10 cellular contexts compared by ENCODE assay signal in genomic region chr13:110726726-110727125, GRCh38. TPM values are rescaled to one million over a fixed set of nuclear protein-coding genes. Genes with fewer than 3 reads are reported as not detected.
DNase-seq lines count a peak whose midpoint lies in the region; ATAC-seq and FAIRE-seq lines count a peak whose summit lies in the region.
"Had no signal": no experiment of that assay in that cellular context is flagged by ENCODE, and none has a peak within 500 bp of the region (broad histone marks: within the 10 kb centered on the region; RNA-seq: fewer than 3 reads in every experiment).

No MANE protein-coding gene starts in this region.

- ATAC-seq in GM21367 (IDR thresholded peaks at IDR 0.05; ENCODE audit: unreplicated experiment): peak; percentile 71
- no peak for ATAC-seq in Right ventricle myocardium superior (ENCODE audit: poor library complexity)

- no peak for FAIRE-seq in frontal cortex (lab: Jason Lieb, UNC)
- FAIRE-seq: bronchial epithelial cell had no signal

- peak; percentile 67 for DNase-seq in NCI-H510A (lab: John Stamatoyannopoulos, UW)
- peak; percentile 44 for DNase-seq in activated effector memory CD4-positive, alpha-beta T cell treated with Interleukin-2 at 50 U/mL for 16 hours
- peak; percentile 35 for DNase-seq in stimulated activated CD8-positive, alpha-beta memory T cell treated with anti-CD3 and anti-CD28 coated beads, Interleukin-12 subunit alpha, Interleukin-12 subunit beta, amount 100 ng/mL, for 4 hours (ENCODE audit: low read depth)
- DNase-seq in NCI-H345 treated with DMSO at 0.1 percent for 48 hours (lab: John Stamatoyannopoulos, UW; ENCODE audit: unreplicated experiment): no peak
- no peak for DNase-seq in Right ventricle myocardium superior
- no peak for DNase-seq in mesenteric fat pad (ENCODE audit: low spot score)
- no peak for DNase-seq in frontal cortex (ENCODE audit: low spot score in 2 of 2)
- DNase-seq: NCI-H1105 treated with DMSO at 0.1 percent for 48 hours had no signal

- intact Hi-C loops in Right ventricle myocardium superior (cut with DNase I): no loop called here

RNA-seq across cellular contexts. Expression of gene ING1, which starts 13.2 kb away (rescaled TPM):
- total RNA-seq in Right ventricle myocardium superior: 6.6 TPM
- total RNA-seq in mesenteric fat pad: 13.4 TPM
- total RNA-seq in frontal cortex: 22.4 TPM

RNA-seq across cellular contexts. Expression of gene CARS2, which starts 20.8 kb away (rescaled TPM):
- total RNA-seq in Right ventricle myocardium superior (55.3 TPM), mesenteric fat pad (57.1 TPM), frontal cortex (45.2 TPM)

Comparison
In these comparisons a context has a peak if more than half of its experiments do, and no peak if none do; other contexts are left out.
1. DNase-seq: peak in NCI-H510A (single experiment), activated effector memory CD4-positive, alpha-beta T cell treated with Interleukin-2 at 50 U/mL for 16 hours (single experiment) and stimulated activated CD8-positive, alpha-beta memory T cell treated with anti-CD3 and anti-CD28 coated beads, Interleukin-12 subunit alpha, Interleukin-12 subunit beta, amount 100 ng/mL, for 4 hours (single experiment); none in NCI-H345 treated with DMSO at 0.1 percent for 48 hours (single experiment), Right ventricle myocardium superior (single experiment), mesenteric fat pad (single experiment) and frontal cortex (0 of 2).